In genomic region chr12:6943719-6944380, GRCh38 we compare ENCODE assay signal across 1 cellular context.
TF ChIP-seq lines count a peak whose summit lies in the region.

TSS of gene C12orf57 (plus strand) at chr12:6944022. CDS start at chr12:6944122, 100 bp downstream.
TSS of gene RNU7-1 (plus strand) at chr12:6943816.

TF ChIP-seq in K562, 482 proteins besides CTCF, POLR2A, EP300 and RAD21 (continued from another document and continues in another):
- TF ChIP-seq E2F5 (CRISPR knock-in tag; IDR thresholded peaks at IDR 0.05) (no peak; the same call in 1 of the 2 replicates), MXD1 (CRISPR knock-in tag; IDR thresholded peaks at IDR 0.05; ENCODE audit: borderline replicate concordance, poor library complexity, severe bottlenecking) (no peak), ZBTB7A (IDR thresholded peaks at IDR 0.05; ENCODE audit: borderline replicate concordance, control insufficient read depth, low read depth, low read length) (peak; percentile 77), PPARD (CRISPR knock-in tag; IDR thresholded peaks at IDR 0.05) (no peak), FOXJ2 (tag; IDR thresholded peaks at IDR 0.05) (peak; percentile 61; the same call in 1 of the 2 replicates), ZNF764 (CRISPR knock-in tag; IDR thresholded peaks at IDR 0.05; ENCODE audit: low read depth) (peak; percentile 89), HMG20B (CRISPR knock-in tag; IDR thresholded peaks at IDR 0.05) (peak; percentile 97), ID3 (CRISPR knock-in tag; IDR thresholded peaks at IDR 0.05) (no peak), ID3 (tag; IDR thresholded peaks at IDR 0.05) (no peak), U2AF2 (optimal IDR thresholded peaks at IDR 0.05; ENCODE audit: low read depth, low read length) (no peak), ZNF23 (CRISPR knock-in tag; IDR thresholded peaks at IDR 0.05) (peak; percentile 78), ZNF407 (IDR thresholded peaks at IDR 0.05; ENCODE audit: low read depth) (no peak), ATF3 (IDR thresholded peaks at IDR 0.05) (no peak), ATF3 (CRISPR knock-in tag; conservative IDR thresholded peaks at IDR 0.05) (0 out of 2 replicates have a peak, but pooled peaks have one; percentile 12), HMGN3 (IDR thresholded peaks at IDR 0.05; ENCODE audit: borderline replicate concordance, extremely low read depth, insufficient read length, low read depth, low read length) (peak; percentile 64), ETV5 (CRISPR knock-in tag; IDR thresholded peaks at IDR 0.05; ENCODE audit: low read depth) (no peak), ZFP36 (IDR thresholded peaks at IDR 0.05; ENCODE audit: low read depth, low read length, partially characterized antibody) (no peak), NFE2 (IDR thresholded peaks at IDR 0.05; ENCODE audit: low read depth) (no peak; the same call in 1 of the 2 replicates), ZNF584 (CRISPR knock-in tag; IDR thresholded peaks at IDR 0.05; ENCODE audit: low read depth) (no peak; the same call in 1 of the 2 replicates), GABPA (tag; conservative IDR thresholded peaks at IDR 0.05; ENCODE audit: low read depth) (peak; percentile 87), STAT6 (CRISPR knock-in tag; IDR thresholded peaks at IDR 0.05) (no peak), TBL1XR1 (IDR thresholded peaks at IDR 0.05; ENCODE audit: low read length in 2 of 2) (peak; percentile 43 to 70; a peak in 2 of 4 replicates), ZFP1 (CRISPR knock-in tag; IDR thresholded peaks at IDR 0.05) (peak; percentile 81), GMEB1 (CRISPR knock-in tag; IDR thresholded peaks at IDR 0.05) (no peak), TGIF2 (CRISPR knock-in tag; IDR thresholded peaks at IDR 0.05) (no peak), ZNF395 (CRISPR knock-in tag; IDR thresholded peaks at IDR 0.05) (peak; percentile 33; the same call in 1 of the 2 replicates), GABPB2 (CRISPR knock-in tag; conservative IDR thresholded peaks at IDR 0.05) (peak; percentile 95), CHAMP1 (IDR thresholded peaks at IDR 0.05) (no peak), ZNF217 (CRISPR knock-in tag; IDR thresholded peaks at IDR 0.05) (no peak), CHD2 (IDR thresholded peaks at IDR 0.05; ENCODE audit: low read depth, low read length) (peak; percentile 81), MCM5 (IDR thresholded peaks at IDR 0.05; ENCODE audit: low read depth) (no peak), ZNF146 (CRISPR knock-in tag; IDR thresholded peaks at IDR 0.05; ENCODE audit: unreplicated experiment) (no peak), GATAD2A (IDR thresholded peaks at IDR 0.05) (peak; percentile 42; the same call in 1 of the 2 replicates), NFIX (CRISPR knock-in tag; IDR thresholded peaks at IDR 0.05; ENCODE audit: low read depth) (no peak), KLF1 (tag; IDR thresholded peaks at IDR 0.05) (no peak), ASH1L (IDR thresholded peaks at IDR 0.05; ENCODE audit: borderline replicate concordance, low read depth, partially characterized antibody) (peak; percentile 55), GTF2F1 (IDR thresholded peaks at IDR 0.05; ENCODE audit: low read depth, low read length) (peak; percentile 99), ZNF263 (CRISPR knock-in tag; IDR thresholded peaks at IDR 0.05; ENCODE audit: borderline replicate concordance) (no peak)
